ENCODE assay signal across 17 cellular contexts in genomic region chr5:80368666-80369270, GRCh38. TPM values are rescaled to one million over a fixed set of nuclear protein-coding genes. Genes with fewer than 3 reads are reported as not detected.
DNase-seq lines count a peak whose midpoint lies in the region; TF ChIP-seq lines count a peak whose summit lies in the region.
"Had no signal": no experiment of that assay in that cellular context is flagged by ENCODE, and none has a peak within 500 bp of the region (broad histone marks: within the 10 kb centered on the region; RNA-seq: fewer than 3 reads in every experiment).

No MANE protein-coding gene starts in this region.

- TF ChIP-seq CTCF in thyroid gland (IDR thresholded peaks at IDR 0.05) (no peak), colonic mucosa (IDR thresholded peaks at IDR 0.05) (no peak)

- no peak for TF ChIP-seq POLR2A in thyroid gland (IDR thresholded peaks at IDR 0.05)

- H3K4me3 ChIP-seq in HUES48 (ENCODE audit: low read depth, low read length) (no peak overlapping the region), SK-N-MC (peak overlapping the region; percentile 68), endocrine pancreas (ENCODE audit: control insufficient read depth, insufficient read depth, low read length) (peak overlapping the region; percentile 32), thyroid gland (replicated peaks in 1 of 3) (no peak overlapping the region), colonic mucosa (no peak overlapping the region)

- WGBS in thyroid gland, 2 donors: 82 to 89% methylated on average over 2 of the region's 2 CpGs

- H3K27me3 ChIP-seq in HUES48 (ENCODE audit: control insufficient read depth, insufficient read depth, low read length): no peaks in the 10 kb centered on the region
- H3K27me3 ChIP-seq in endocrine pancreas (ENCODE audit: control insufficient read depth, insufficient read depth, low read length): no peaks in the 10 kb centered on the region
- H3K27me3 ChIP-seq in thyroid gland: no peaks in the 10 kb centered on the region
- no peaks in the 10 kb centered on the region for H3K27me3 ChIP-seq in colonic mucosa

- peak overlapping the region; percentile 2 for H3K27ac ChIP-seq in HUES48 (ENCODE audit: low read depth, low read length)
- peak overlapping the region; percentile 90 for H3K27ac ChIP-seq in SK-N-MC
- H3K27ac ChIP-seq in thyroid gland: no peak overlapping the region
- H3K27ac ChIP-seq in colonic mucosa: no peak overlapping the region
- H3K27ac ChIP-seq: C4-2B had no signal

- H3K4me1 ChIP-seq in HUES48 (ENCODE audit: control insufficient read depth, insufficient read depth, low read length) (peaks cover 4% of the 10 kb centered on the region), endocrine pancreas (ENCODE audit: control insufficient read depth, insufficient read depth, low read length) (no peaks in the 10 kb centered on the region), thyroid gland (no peaks in the 10 kb centered on the region), colonic mucosa (no peaks in the 10 kb centered on the region)

- no peaks in the 10 kb centered on the region for H3K9me3 ChIP-seq in HUES48 (ENCODE audit: control insufficient read depth, insufficient read depth, low read length)
- no peaks in the 10 kb centered on the region for H3K9me3 ChIP-seq in SK-N-MC (ENCODE audit: low read depth, low read length)
- H3K9me3 ChIP-seq in endocrine pancreas (ENCODE audit: control insufficient read depth, low read length): no peaks in the 10 kb centered on the region
- no peaks in the 10 kb centered on the region for H3K9me3 ChIP-seq in thyroid gland
- H3K9me3 ChIP-seq in colonic mucosa: no peaks in the 10 kb centered on the region
- H3K9me3 ChIP-seq: SK-N-SH had no signal

- no peak for DNase-seq in SK-N-MC (ENCODE audit: low read depth, low spot score)
- DNase-seq in pons (ENCODE audit: low spot score): peak; percentile 60
- no peak for DNase-seq in thyroid gland
- no peak for DNase-seq in colonic mucosa
- DNase-seq in NCI-H774 (lab: John Stamatoyannopoulos, UW): no peak
- DNase-seq: ACHN, DMS79, KBM-7, NCI-H187, NCI-H226, Right ventricle myocardium superior, SK-N-SH had no signal

- H3K36me3 ChIP-seq in HUES48 (ENCODE audit: control insufficient read depth, insufficient read depth, low read length) (no peaks in the 10 kb centered on the region), SK-N-MC (ENCODE audit: insufficient read depth, low read length) (no peaks in the 10 kb centered on the region), endocrine pancreas (ENCODE audit: control insufficient read depth, insufficient read depth, low read length) (no peaks in the 10 kb centered on the region), thyroid gland (no peaks in the 10 kb centered on the region), colonic mucosa (no peaks in the 10 kb centered on the region)

- intact Hi-C loops in thyroid gland (cut with DNase I): no loop called here
- intact Hi-C loops in colonic mucosa (cut with DNase I): no loop called here

- H3K9ac ChIP-seq in HUES48 (ENCODE audit: low read depth, low read length) (no peak overlapping the region), SK-N-MC (ENCODE audit: insufficient read length) (peak overlapping the region; percentile 60), endocrine pancreas (ENCODE audit: control insufficient read depth, insufficient read depth, low read length) (no peak overlapping the region), colonic mucosa (ENCODE audit: low read depth in 2 of 2, low read length in 2 of 2) (no peak overlapping the region)
- H3K9ac ChIP-seq: SK-N-SH had no signal

RNA-seq across cellular contexts. Expression of gene ZFYVE16, which starts 39.1 kb away (rescaled TPM):
- 10 to 100 TPM; 31.8 to 64.7 (median 45.2) TPM for total RNA-seq in thyroid gland
- 10 to 100 TPM; 22.3 to 26.5 TPM for total RNA-seq in colonic mucosa

RNA-seq across cellular contexts. Expression of gene SPZ1, which starts 49.0 kb away (rescaled TPM):
- not detected for total RNA-seq in thyroid gland
- total RNA-seq in colonic mucosa: not detected
- total RNA-seq: H4, OCI-LY7, Right ventricle myocardium superior had no signal

Comparison
In these comparisons a context has a peak if more than half of its experiments do, and no peak if none do; other contexts are left out.
1. H3K27ac ChIP-seq: peak in HUES48 (single experiment) and SK-N-MC (single experiment); none in thyroid gland (0 of 3) and colonic mucosa (single experiment).
2. H3K4me3 ChIP-seq: peak in SK-N-MC (single experiment) and endocrine pancreas (single experiment); none in HUES48 (single experiment), thyroid gland (0 of 3) and colonic mucosa (single experiment).